In genomic region chrX:136745215-136746173, GRCh38 we compare ENCODE assay signal across 11 cellular contexts. TPM values are rescaled to one million over a fixed set of nuclear protein-coding genes. Genes with fewer than 3 reads are reported as not detected.
DNase-seq lines count a peak whose midpoint lies in the region; ATAC-seq and TF ChIP-seq lines count a peak whose summit lies in the region.
"Had no signal": no experiment of that assay in that cellular context is flagged by ENCODE, and none has a peak within 500 bp of the region (broad histone marks: within the 10 kb centered on the region; RNA-seq: fewer than 3 reads in every experiment).

No MANE protein-coding gene starts in this region.

- TF ChIP-seq POLR2A in spleen (IDR thresholded peaks at IDR 0.05): no peak

- no peak for ATAC-seq in GM19467 (IDR thresholded peaks at IDR 0.05; ENCODE audit: unreplicated experiment)

- H3K36me3 ChIP-seq in spleen: peaks cover 0 to 41% (median 2%) of the 10 kb centered on the region in 6 donors

- intact Hi-C loops in dorsolateral prefrontal cortex (cut with DNase I): no loop called here
- intact Hi-C loops in spleen (cut with DNase I; ENCODE audit: low total_unique reads): no loop called here

- H3K27ac Mint-ChIP-seq in T-helper 1 cell treated with Interleukin-12 subunit alpha and Interleukin-12 subunit beta and Interleukin-4 antibody, amounts not matched to agents 30 μg/mL and 1 μg/mL, for 36 hours: peak overlapping the region; percentile 71

- H3K4me1 ChIP-seq in spleen: peaks cover 11 to 82% (median 38%) of the 10 kb centered on the region in 6 donors

- H3K27me3 ChIP-seq in dorsolateral prefrontal cortex (peaks cover 0 to 58% (median 10%) of the 10 kb centered on the region in 45 donors), spleen (replicated peaks in 1 of 7) (no peaks in the 10 kb centered on the region)

- no peaks in the 10 kb centered on the region for H3K9me3 Mint-ChIP-seq in T-helper 1 cell treated with Interleukin-12 subunit alpha and Interleukin-12 subunit beta and Interleukin-4 antibody, amounts not matched to agents 30 μg/mL and 1 μg/mL, for 36 hours

- WGBS in spleen, 5 donors: 21 to 36% (median 32%) methylated on average over 7 of the region's 7 CpGs

- no peak for DNase-seq in T-helper 1 cell
- DNase-seq in OCI-M1 (lab: John Stamatoyannopoulos, UW): peak; percentile 90
- no peak for DNase-seq in dorsolateral prefrontal cortex
- no peak for DNase-seq in spleen
- no peak for DNase-seq in NCI-H1436 treated with DMSO at 0.1 percent for 48 hours (lab: John Stamatoyannopoulos, UW)
- no peak for DNase-seq in NCI-H1694 treated with DMSO at 0.1 percent for 48 hours (lab: John Stamatoyannopoulos, UW)
- DNase-seq: activated gamma-delta T cell treated with Interleukin-2 at 50 U/mL for 16 hours, NCI-H2227 treated with DMSO at 0.1 percent for 48 hours, SW 1271 had no signal

- H3K27ac ChIP-seq in dorsolateral prefrontal cortex (peak overlapping the region in 33 of 59 donors; percentile 3 to 77 (median 46)), spleen (peak overlapping the region in 7 of 8 donors; percentile 10 to 83 (median 74))

- no peak for TF ChIP-seq CTCF in dorsolateral prefrontal cortex (IDR thresholded peaks at IDR 0.05 in 54 of 56, conservative IDR thresholded peaks at IDR 0.05 in 2 of 56; ENCODE audit: low read depth in 1 of 56, partially characterized antibody in 56 of 56)
- TF ChIP-seq CTCF in spleen (IDR thresholded peaks at IDR 0.05 in 8 of 11, conservative IDR thresholded peaks at IDR 0.05 in 3 of 11): no peak

- H3K4me3 ChIP-seq in dorsolateral prefrontal cortex (no peak overlapping the region), spleen (no peak overlapping the region)

- peaks cover 61% of the 10 kb centered on the region for H3K4me1 Mint-ChIP-seq in T-helper 1 cell treated with Interleukin-12 subunit alpha and Interleukin-12 subunit beta and Interleukin-4 antibody, amounts not matched to agents 30 μg/mL and 1 μg/mL, for 36 hours (ENCODE audit: low read depth)

- no peaks in the 10 kb centered on the region for H3K9me3 ChIP-seq in spleen

- H3K36me3 Mint-ChIP-seq in T-helper 1 cell treated with Interleukin-12 subunit alpha and Interleukin-12 subunit beta and Interleukin-4 antibody, amounts not matched to agents 30 μg/mL and 1 μg/mL, for 36 hours (ENCODE audit: low read depth): peaks cover 44% of the 10 kb centered on the region

- peak overlapping the region; percentile 38 for H3K4me3 Mint-ChIP-seq in T-helper 1 cell treated with Interleukin-12 subunit alpha and Interleukin-12 subunit beta and Interleukin-4 antibody, amounts not matched to agents 30 μg/mL and 1 μg/mL, for 36 hours

- H3K27me3 Mint-ChIP-seq in T-helper 1 cell treated with Interleukin-12 subunit alpha and Interleukin-12 subunit beta and Interleukin-4 antibody, amounts not matched to agents 30 μg/mL and 1 μg/mL, for 36 hours (ENCODE audit: low read depth): no peaks in the 10 kb centered on the region

RNA-seq across cellular contexts. Expression of gene ARHGEF6, which starts 35.2 kb away (rescaled TPM):
- total RNA-seq in dorsolateral prefrontal cortex (10 to 100 TPM; 17.3 to 41.6 (median 28.0) TPM), spleen (10 to 100 TPM; 48.2 to 70.1 (median 63.7) TPM)
- 10 to 100 TPM; 13.1 to 17.7 (median 16.4) TPM for polyA plus RNA-seq in spleen
